Comparison of ENCODE assay signal across 8 cellular contexts in genomic region chr1:40039757-40040510, GRCh38. TPM values are rescaled to one million over a fixed set of nuclear protein-coding genes. Genes with fewer than 3 reads are reported as not detected.
DNase-seq lines count a peak whose midpoint lies in the region; ATAC-seq and TF ChIP-seq lines count a peak whose summit lies in the region.

No MANE protein-coding gene starts in this region.

- H3K27me3 ChIP-seq in SJCRH30 (no peaks in the 10 kb centered on the region), gastroesophageal sphincter (no peaks in the 10 kb centered on the region), tibial artery (no peaks in the 10 kb centered on the region)

- H3K27ac ChIP-seq in SJCRH30 = peak overlapping the region; percentile 98
- H3K27ac ChIP-seq in gastroesophageal sphincter = peak overlapping the region; percentile 93 to 100 (median 98)
- peak overlapping the region; percentile 96 to 99 for H3K27ac ChIP-seq in tibial artery

- H3K4me1 ChIP-seq in SJCRH30 (peaks cover 23% of the 10 kb centered on the region), gastroesophageal sphincter (peaks cover 5 to 84% (median 34%) of the 10 kb centered on the region in 3 donors), tibial artery (peaks cover 0 to 67% (median 53%) of the 10 kb centered on the region in 4 donors)

- 0% methylated on average over 3 to 4 of the region's 52 CpGs for WGBS in gastroesophageal sphincter (ENCODE audit: low coverage in 1 of 2), 2 donors

- intact Hi-C loops in tibial artery (cut with DNase I; ENCODE audit: low total_unique reads) = no loop called here

- TF ChIP-seq EP300 in gastroesophageal sphincter (IDR thresholded peaks at IDR 0.05) = no peak

- peak; percentile 87 to 92 for TF ChIP-seq POLR2A in gastroesophageal sphincter (IDR thresholded peaks at IDR 0.05)

- H3K4me3 ChIP-seq in Jurkat, Clone E6-1 (ENCODE audit: low read length) = peak overlapping the region; percentile 81
- peak overlapping the region; percentile 77 for H3K4me3 ChIP-seq in SJCRH30
- H3K4me3 ChIP-seq in gastroesophageal sphincter = peak overlapping the region; percentile 59 to 92
- peak overlapping the region; percentile 83 to 97 for H3K4me3 ChIP-seq in tibial artery

- H3K36me3 ChIP-seq in SJCRH30 (no peaks in the 10 kb centered on the region), gastroesophageal sphincter (no peaks in the 10 kb centered on the region), tibial artery (no peaks in the 10 kb centered on the region)

- TF ChIP-seq CTCF in gastroesophageal sphincter (IDR thresholded peaks at IDR 0.05) = no peak
- TF ChIP-seq CTCF in omental fat pad (IDR thresholded peaks at IDR 0.05) = no peak
- TF ChIP-seq CTCF in tibial artery (IDR thresholded peaks at IDR 0.05) = no peak

- H3K9me3 ChIP-seq in SJCRH30 (replicated peaks) = no peaks in the 10 kb centered on the region
- H3K9me3 ChIP-seq in gastroesophageal sphincter = no peaks in the 10 kb centered on the region
- no peaks in the 10 kb centered on the region for H3K9me3 ChIP-seq in tibial artery

- ATAC-seq in GM21723 (IDR thresholded peaks at IDR 0.05; ENCODE audit: unreplicated experiment) = peak; percentile 67
- peak; percentile 84 for ATAC-seq in gastroesophageal sphincter
- ATAC-seq in omental fat pad (ENCODE audit: low FRiP score) = peak; percentile 76

- DNase-seq in ELF-1 (ENCODE audit: low read depth, low spot score) (peak; percentile 87), SJCRH30 (peak; percentile 91 to 93), omental fat pad (ENCODE audit: low spot score) (peak; percentile 45), tibial artery (peak; percentile 92 to 93)
- DNase-seq in Jurkat, Clone E6-1 (ENCODE audit: low read depth, low spot score) = peak; percentile 45
- DNase-seq in activated naive CD4-positive, alpha-beta T cell (lab: John Stamatoyannopoulos, UW) = peak; percentile 16 to 59 (median 43)

RNA-seq across cellular contexts. Expression of gene CAP1, which starts 0.6 kb away (rescaled TPM):
- 282 TPM for polyA plus RNA-seq in Jurkat, Clone E6-1 (2012; ENCODE audit: insufficient read depth, insufficient read length)
- 254 and 279 TPM in 2 replicates for total RNA-seq in SJCRH30 (2014; rRNA removed; shearing (Covaris generic))
- total RNA-seq in gastroesophageal sphincter = 100 to 1,000 TPM; 421 to 533 (median 500) TPM
- 100 to 1,000 TPM; 230 to 364 (median 290) TPM for total RNA-seq in omental fat pad

RNA-seq across cellular contexts. Expression of gene PPT1, which starts 57.1 kb away (rescaled TPM):
- polyA plus RNA-seq in Jurkat, Clone E6-1 (2012; ENCODE audit: insufficient read depth, insufficient read length) = 98.8 TPM
- total RNA-seq in SJCRH30 (2014; rRNA removed; shearing (Covaris generic)) = 128 and 129 TPM in 2 replicates
- 10 to 100 TPM; 53.0 to 90.6 (median 65.7) TPM for total RNA-seq in gastroesophageal sphincter
- 100 to 1,000 TPM in 2 of 4 donors, 10 to 100 TPM in 2; 57.7 to 116 (median 92.4) TPM for total RNA-seq in omental fat pad

Comparison
In these comparisons a context has a peak if more than half of its experiments do, and no peak if none do; other contexts are left out.
1. Peak in every context shown above with its lines: DNase-seq, ATAC-seq, H3K4me3 ChIP-seq and H3K27ac ChIP-seq.